10 cellular contexts compared by ENCODE assay signal in genomic region chr10:30510184-30510931, GRCh38.
DNase-seq lines count a peak whose midpoint lies in the region; ATAC-seq and TF ChIP-seq lines count a peak whose summit lies in the region.
"Had no signal": no experiment of that assay in that cellular context is flagged by ENCODE, and none has a peak within 500 bp of the region (broad histone marks: within the 10 kb centered on the region; RNA-seq: fewer than 3 reads in every experiment).

No MANE protein-coding gene starts in this region.

- intact Hi-C loops in psoas muscle (cut with DNase I) (loop anchor here in 1 of 2 donors (5.0 kb wide), 1 partner anchor 73 kb away; no protein-coding TSS in a partner anchor), left ventricle myocardium inferior (cut with micrococcal nuclease) (no loop called here)

- H3K4me3 ChIP-seq in GM06990 (replicated peaks; ENCODE audit: low read depth, low read length): no peak overlapping the region
- no peak overlapping the region for H3K4me3 ChIP-seq in psoas muscle
- H3K4me3 ChIP-seq in left ventricle myocardium inferior: no peak overlapping the region
- H3K4me3 ChIP-seq: SK-N-MC had no signal

- ATAC-seq in HG03558 (IDR thresholded peaks at IDR 0.05; ENCODE audit: extremely low read depth, unreplicated experiment): peak; percentile 72
- peak; percentile 91 to 100 (median 100) for ATAC-seq in psoas muscle
- ATAC-seq: left colon had no signal

- H3K4me1 ChIP-seq in psoas muscle (peaks cover 19% of the 10 kb centered on the region), left ventricle myocardium inferior (peaks cover 3% of the 10 kb centered on the region)

- H3K27ac ChIP-seq in psoas muscle: peak overlapping the region; percentile 51
- no peak overlapping the region for H3K27ac ChIP-seq in left ventricle myocardium inferior (replicated peaks)
- H3K27ac ChIP-seq: SK-N-MC had no signal

- no peaks in the 10 kb centered on the region for H3K9me3 ChIP-seq in psoas muscle
- H3K9me3 ChIP-seq in left ventricle myocardium inferior (replicated peaks): no peaks in the 10 kb centered on the region

- TF ChIP-seq CTCF in GM06990 (IDR thresholded peaks at IDR 0.05; ENCODE audit: insufficient read depth, low read length, poor library complexity, severe bottlenecking) (no peak), GM20000 (IDR thresholded peaks at IDR 0.05; ENCODE audit: extremely low read depth, missing control alignments) (no peak), psoas muscle (IDR thresholded peaks at IDR 0.05) (peak; percentile 27), left ventricle myocardium inferior (IDR thresholded peaks at IDR 0.05; ENCODE audit: borderline replicate concordance) (no peak)

- no peaks in the 10 kb centered on the region for H3K27me3 ChIP-seq in GM06990 (replicated peaks; ENCODE audit: control insufficient read depth, insufficient read depth, low read length)
- H3K27me3 ChIP-seq in psoas muscle (ENCODE audit: insufficient read depth in 3 of 3, low read length in 2 of 3): no peaks in the 10 kb centered on the region
- peaks cover 3% of the 10 kb centered on the region for H3K27me3 ChIP-seq in left ventricle myocardium inferior (ENCODE audit: low read depth)

- WGBS in psoas muscle, 3 donors: 25 to 40% (median 28%) methylated on average over 8 of the region's 8 CpGs

- DNase-seq in GM06990 (ENCODE audit: extremely low read depth, insufficient read length): peak; percentile 66
- peak; percentile 61 for DNase-seq in GM20000 (ENCODE audit: low spot score)
- peak; percentile 80 for DNase-seq in amniotic epithelial cell (ENCODE audit: low read depth)
- peak; percentile 49 to 78 for DNase-seq in psoas muscle
- no peak for DNase-seq in Ammon's horn (ENCODE audit: low spot score)
- DNase-seq in left ventricle myocardium inferior: no peak
- no peak for DNase-seq in SW480 (ENCODE audit: low spot score)

- H3K36me3 ChIP-seq in GM06990 (ENCODE audit: control insufficient read depth, insufficient read depth, low read length) (no peaks in the 10 kb centered on the region), psoas muscle (ENCODE audit: insufficient read depth in 1 of 2, low read depth in 1 of 2) (no peaks in the 10 kb centered on the region), left ventricle myocardium inferior (no peaks in the 10 kb centered on the region)

Comparison
In these comparisons a context has a peak if more than half of its experiments do, and no peak if none do; other contexts are left out.
1. DNase-seq: peak in GM06990 (single experiment), GM20000 (single experiment), amniotic epithelial cell (single experiment) and psoas muscle (2 of 2); none in Ammon's horn (single experiment), left ventricle myocardium inferior (single experiment) and SW480 (single experiment).